In the genomic region with DNA sequence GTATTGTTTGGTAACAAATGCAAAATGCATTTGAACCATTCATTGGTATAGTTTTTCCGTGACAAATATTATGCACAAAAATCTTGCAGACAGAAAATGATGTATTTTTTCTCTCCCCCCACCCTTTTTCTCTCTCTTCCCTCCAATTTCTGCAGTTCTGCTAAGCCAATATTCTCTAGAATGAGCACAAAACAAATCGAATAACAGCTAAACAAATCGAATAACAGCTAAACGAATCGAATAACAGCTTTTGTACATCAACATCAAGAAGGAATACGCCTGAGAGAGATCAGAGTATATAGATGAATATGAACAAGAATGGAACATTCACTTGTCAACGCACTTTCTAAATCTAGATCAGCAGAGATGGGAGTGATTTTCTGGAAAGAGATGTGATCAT, we compare ENCODE assay signal across 8 cellular contexts.
"Had no signal": no experiment of that assay in that cellular context is flagged by ENCODE, and none has a peak within 500 bp of the region (broad histone marks: within the 10 kb centered on the region; RNA-seq: fewer than 3 reads in every experiment).

No MANE protein-coding gene starts in this region.

- DNase-seq: GDM1, GF-D8 had no signal

- H3K4me3 ChIP-seq: GM12878 had no signal

- ATAC-seq: GM12878 had no signal

- FAIRE-seq: G401.6, GM12878, GM12891, GM12892, GM18507, GM19239 had no signal
